Comparison of ENCODE assay signal across 17 cellular contexts in the genomic region with DNA sequence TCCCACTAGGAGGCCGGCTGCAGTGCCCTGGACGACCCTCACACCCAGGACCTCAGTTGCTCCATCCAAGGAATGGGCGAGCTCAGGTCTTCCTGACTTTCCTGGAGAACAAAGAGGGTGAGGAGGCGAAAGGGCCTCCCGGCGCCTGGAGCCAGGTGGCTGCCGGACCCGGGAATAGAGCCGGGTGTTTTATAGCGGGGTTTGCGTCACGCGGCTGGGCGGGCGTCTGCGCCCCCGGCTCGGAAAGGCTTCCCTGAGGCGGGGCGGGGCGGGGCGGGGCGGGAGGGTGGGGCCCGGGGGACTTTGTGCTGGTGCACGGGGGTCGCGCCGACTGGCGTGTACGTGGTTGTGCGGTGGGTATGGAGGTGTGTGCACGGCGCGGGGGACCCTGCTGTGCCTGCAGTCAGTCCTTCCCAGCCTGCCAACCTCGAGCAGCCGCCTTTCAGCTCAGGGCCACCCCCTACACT. TPM values are rescaled to one million over a fixed set of nuclear protein-coding genes. Genes with fewer than 3 reads are reported as not detected.
DNase-seq lines count a peak whose midpoint lies in the region; ATAC-seq, FAIRE-seq and TF ChIP-seq lines count a peak whose summit lies in the region.
"Had no signal": no experiment of that assay in that cellular context is flagged by ENCODE, and none has a peak within 500 bp of the region (broad histone marks: within the 10 kb centered on the region; RNA-seq: fewer than 3 reads in every experiment).

No MANE protein-coding gene starts in this region.

- H3K4me3 ChIP-seq in body of pancreas: no peak overlapping the region
- peak overlapping the region; percentile 14 for H3K4me3 ChIP-seq in lower lobe of right lung
- no peak overlapping the region for H3K4me3 ChIP-seq in urinary bladder (ENCODE audit: low read depth, low read length)

- no peak for TF ChIP-seq CTCF in body of pancreas (IDR thresholded peaks at IDR 0.05)
- TF ChIP-seq CTCF in lower lobe of right lung (IDR thresholded peaks at IDR 0.05): no peak

- no peaks in the 10 kb centered on the region for H3K9me3 ChIP-seq in body of pancreas
- H3K9me3 ChIP-seq in lower lobe of right lung: no peaks in the 10 kb centered on the region

- H3K27ac ChIP-seq in body of pancreas (peak overlapping the region; percentile 90 to 97 (median 95)), lower lobe of right lung (peak overlapping the region; percentile 71), urinary bladder (ENCODE audit: low read depth) (peak overlapping the region; percentile 40)

- intact Hi-C loops in body of pancreas (cut with DNase I) (no loop called here), lower lobe of right lung (cut with DNase I) (no loop called here)

- H3K27me3 ChIP-seq in body of pancreas (no peaks in the 10 kb centered on the region), lower lobe of right lung (ENCODE audit: low read depth) (peaks cover 11% of the 10 kb centered on the region)

- FAIRE-seq in H54 (lab: Jason Lieb, UNC): no peak
- no peak for FAIRE-seq in urothelium cell line (lab: Jason Lieb, UNC)
- FAIRE-seq: A204.1 had no signal

- ATAC-seq in body of pancreas (no peak), lower lobe of right lung (peak; percentile 6 to 20)
- ATAC-seq: activated CD8-positive, alpha-beta T cell treated with anti-CD3 and anti-CD28 coated beads, Interleukin-2, amount 10 ng/mL, durations not matched to agents 7 days and 5 days; natural killer cell treated with Interleukin-12 subunit alpha and Interleukin-12 subunit beta and Interleukin-15 and Interleukin-18, amount 100 ng/mL, for 72 hours had no signal

- TF ChIP-seq POLR2A in body of pancreas (IDR thresholded peaks at IDR 0.05) (peak in 2 of 3 donors; percentile 32 to 43), H54 (IDR thresholded peaks at IDR 0.05; ENCODE audit: low read depth, low read length) (no peak)

- DNase-seq in NCI-H82 (lab: John Stamatoyannopoulos, UW) (peak; percentile 20), NCI-H82 treated with DMSO at 0.1 percent for 48 hours (lab: John Stamatoyannopoulos, UW; ENCODE audit: unreplicated experiment) (no peak), body of pancreas (peak in 2 of 4 donors; percentile 42 to 56), lower lobe of right lung (peak; percentile 78), H54 (ENCODE audit: insufficient read length, low spot score) (no peak), urothelium cell line (ENCODE audit: low spot score) (no peak)
- no peak for DNase-seq in activated CD4-positive, CD25-positive, alpha-beta regulatory T cell (lab: John Stamatoyannopoulos, UW)
- DNase-seq: activated CD8-positive, alpha-beta T cell treated with anti-CD3 and anti-CD28 coated beads, Interleukin-2, amount 10 ng/mL, durations not matched to agents 7 days and 5 days; activated gamma-delta T cell treated with Interleukin-2 at 50 U/mL for 16 hours; GDM1; NCI-H1092; NCI-H524 treated with DMSO at 0.1 percent for 48 hours; RPMI8226; T1000 had no signal

- peaks cover 91% of the 10 kb centered on the region for H3K4me1 ChIP-seq in body of pancreas
- H3K4me1 ChIP-seq in lower lobe of right lung: peaks cover 65% of the 10 kb centered on the region
- no peaks in the 10 kb centered on the region for H3K4me1 ChIP-seq in urinary bladder (ENCODE audit: insufficient read depth)

- H3K36me3 ChIP-seq in body of pancreas (replicated peaks in 1 of 2; ENCODE audit: insufficient read depth in 1 of 2, low read depth in 2 of 2) (no peaks in the 10 kb centered on the region), lower lobe of right lung (no peaks in the 10 kb centered on the region), urinary bladder (ENCODE audit: insufficient read depth) (no peaks in the 10 kb centered on the region)

- WGBS in body of pancreas, 2 donors: 13 to 21% methylated on average over 5 to 36 of the region's 36 CpGs
- WGBS in urinary bladder: 7% methylated on average over 36 of the region's 36 CpGs

RNA-seq across cellular contexts. Expression of gene PRKCD, which starts 4.6 kb away (rescaled TPM):
- 10 to 100 TPM; 15.5 to 16.9 TPM for total RNA-seq in body of pancreas
- 103 TPM for total RNA-seq in lower lobe of right lung
- total RNA-seq in urinary bladder: 5.2 TPM
- polyA plus RNA-seq in urinary bladder: 23.8 TPM

RNA-seq across cellular contexts. Expression of gene RFT1, which starts 26.2 kb away (rescaled TPM):
- total RNA-seq in body of pancreas (10 to 100 TPM; 10.6 to 19.8 TPM), lower lobe of right lung (18.3 TPM), urinary bladder (14.2 TPM)
- 11.5 TPM for polyA plus RNA-seq in urinary bladder

Comparison
In these comparisons a context has a peak if more than half of its experiments do, and no peak if none do; other contexts are left out.
1. DNase-seq: peak in NCI-H82 (single experiment) and lower lobe of right lung (single experiment); none in NCI-H82 treated with DMSO at 0.1 percent for 48 hours (single experiment), activated CD4-positive, CD25-positive, alpha-beta regulatory T cell (0 of 4), H54 (single experiment) and urothelium cell line (single experiment).
2. H3K27ac ChIP-seq: peak in every context shown above with its lines; median percentile 95 in body of pancreas; 71 in lower lobe of right lung; 40 in urinary bladder.